ENCODE assay signal across 11 cellular contexts in genomic region chr17:2571523-2572303, GRCh38. TPM values are rescaled to one million over a fixed set of nuclear protein-coding genes. Genes with fewer than 3 reads are reported as not detected.
DNase-seq lines count a peak whose midpoint lies in the region; ATAC-seq and TF ChIP-seq lines count a peak whose summit lies in the region.
"Had no signal": no experiment of that assay in that cellular context is flagged by ENCODE, and none has a peak within 500 bp of the region (broad histone marks: within the 10 kb centered on the region; RNA-seq: fewer than 3 reads in every experiment).

No MANE protein-coding gene starts in this region.

- no peaks in the 10 kb centered on the region for H3K27me3 Mint-ChIP-seq in naive B cell
- H3K27me3 Mint-ChIP-seq: activated naive CD4-positive, alpha-beta T cell treated with anti-CD3 and anti-CD28 coated beads, Interleukin-2, amount 50 U/mL, for 24 hours had no signal

- H3K27me3 ChIP-seq in psoas muscle (ENCODE audit: insufficient read depth in 3 of 3, low read length in 2 of 3): no peaks in the 10 kb centered on the region

- peak overlapping the region in 7 of 8 donors; percentile 12 to 76 (median 58) for H3K4me3 Mint-ChIP-seq in naive B cell
- H3K4me3 Mint-ChIP-seq: activated naive CD4-positive, alpha-beta T cell treated with anti-CD3 and anti-CD28 coated beads, Interleukin-2, amount 50 U/mL, for 24 hours; T-helper 2 cell treated with Interferon-gamma antibody and Interleukin-4, amounts not matched to agents 5 μg/mL and 100 μg/mL, for 36 hours had no signal

- ATAC-seq in GM21619 (IDR thresholded peaks at IDR 0.05; ENCODE audit: unreplicated experiment): peak; percentile 86
- ATAC-seq in HG03432 (IDR thresholded peaks at IDR 0.05; ENCODE audit: unreplicated experiment): peak; percentile 60
- ATAC-seq in naive B cell (ENCODE audit: low read depth in 2 of 2): peak; percentile 70 to 72
- no peak for ATAC-seq in GM18868 (IDR thresholded peaks at IDR 0.05; ENCODE audit: unreplicated experiment)
- no peak for ATAC-seq in psoas muscle

- H3K36me3 Mint-ChIP-seq in naive B cell: no peaks in the 10 kb centered on the region
- H3K36me3 Mint-ChIP-seq: activated naive CD4-positive, alpha-beta T cell treated with anti-CD3 and anti-CD28 coated beads, Interleukin-2, amount 50 U/mL, for 24 hours had no signal

- H3K9me3 Mint-ChIP-seq in naive B cell: no peaks in the 10 kb centered on the region
- H3K9me3 Mint-ChIP-seq: activated naive CD4-positive, alpha-beta T cell treated with anti-CD3 and anti-CD28 coated beads, Interleukin-2, amount 50 U/mL, for 24 hours; T-helper 2 cell treated with Interferon-gamma antibody and Interleukin-4, amounts not matched to agents 5 μg/mL and 100 μg/mL, for 36 hours had no signal

- no peaks in the 10 kb centered on the region for H3K9me3 ChIP-seq in psoas muscle
- H3K9me3 ChIP-seq: tibial artery had no signal

- H3K4me3 ChIP-seq in psoas muscle: no peak overlapping the region
- H3K4me3 ChIP-seq: tibial artery had no signal

- no peaks in the 10 kb centered on the region for H3K36me3 ChIP-seq in psoas muscle (ENCODE audit: insufficient read depth in 1 of 2, low read depth in 1 of 2)
- H3K36me3 ChIP-seq: tibial artery had no signal

- H3K4me1 ChIP-seq in psoas muscle: no peaks in the 10 kb centered on the region
- H3K4me1 ChIP-seq: tibial artery had no signal

- H3K4me1 Mint-ChIP-seq in naive B cell: peaks cover 4 to 24% (median 10%) of the 10 kb centered on the region in 3 donors

- no peak overlapping the region for H3K27ac ChIP-seq in psoas muscle
- H3K27ac ChIP-seq: tibial artery had no signal

- WGBS in psoas muscle, 3 donors: 73 to 79% (median 75%) methylated on average over 4 of the region's 4 CpGs

- intact Hi-C loops in psoas muscle (cut with DNase I): no loop called here

- DNase-seq in NOMO-1 (lab: John Stamatoyannopoulos, UW; ENCODE audit: unreplicated experiment in 2 of 2): peak; percentile 25 to 29
- DNase-seq in NOMO-1 treated with dmso at 0.1 percent for 144 hours (lab: John Stamatoyannopoulos, UW; ENCODE audit: unreplicated experiment): no peak
- no peak for DNase-seq in naive B cell
- DNase-seq in psoas muscle: no peak
- no peak for DNase-seq in DMS153 treated with DMSO at 0.1 percent for 48 hours (lab: John Stamatoyannopoulos, UW; ENCODE audit: unreplicated experiment)
- DNase-seq: tibial artery had no signal

- TF ChIP-seq CTCF in psoas muscle (IDR thresholded peaks at IDR 0.05): no peak

- H3K27ac Mint-ChIP-seq in naive B cell: peak overlapping the region in 5 of 6 donors; percentile 47 to 85 (median 74)
- H3K27ac Mint-ChIP-seq: activated naive CD4-positive, alpha-beta T cell treated with anti-CD3 and anti-CD28 coated beads, Interleukin-2, amount 50 U/mL, for 24 hours; T-helper 2 cell treated with Interferon-gamma antibody and Interleukin-4, amounts not matched to agents 5 μg/mL and 100 μg/mL, for 36 hours had no signal

RNA-seq across cellular contexts. Expression of gene PAFAH1B1, which starts 21.7 kb away (rescaled TPM):
- polyA plus RNA-seq in naive B cell (ENCODE audit: low read depth in 6 of 6): 10 to 100 TPM in 5 of 6 donors, 1 to 10 TPM in 1; 9.0 to 16.2 (median 12.2) TPM
- total RNA-seq in psoas muscle: 100 to 1,000 TPM; 118 to 168 (median 147) TPM
- 100 to 1,000 TPM in 1 of 3 donors, 10 to 100 TPM in 2; 43.8 to 157 (median 53.8) TPM for polyA plus RNA-seq in psoas muscle

Comparison
In these comparisons a context has a peak if more than half of its experiments do, and no peak if none do; other contexts are left out.
1. DNase-seq: peak in NOMO-1 (2 of 2); none in NOMO-1 treated with dmso at 0.1 percent for 144 hours (single experiment), naive B cell (single experiment), psoas muscle (0 of 2) and DMS153 treated with DMSO at 0.1 percent for 48 hours (single experiment).
2. ATAC-seq: peak in GM21619 (single experiment), HG03432 (single experiment) and naive B cell (2 of 2); none in GM18868 (single experiment) and psoas muscle (0 of 4).